Comparison of ENCODE assay signal across 1 cellular context in the genomic region with DNA sequence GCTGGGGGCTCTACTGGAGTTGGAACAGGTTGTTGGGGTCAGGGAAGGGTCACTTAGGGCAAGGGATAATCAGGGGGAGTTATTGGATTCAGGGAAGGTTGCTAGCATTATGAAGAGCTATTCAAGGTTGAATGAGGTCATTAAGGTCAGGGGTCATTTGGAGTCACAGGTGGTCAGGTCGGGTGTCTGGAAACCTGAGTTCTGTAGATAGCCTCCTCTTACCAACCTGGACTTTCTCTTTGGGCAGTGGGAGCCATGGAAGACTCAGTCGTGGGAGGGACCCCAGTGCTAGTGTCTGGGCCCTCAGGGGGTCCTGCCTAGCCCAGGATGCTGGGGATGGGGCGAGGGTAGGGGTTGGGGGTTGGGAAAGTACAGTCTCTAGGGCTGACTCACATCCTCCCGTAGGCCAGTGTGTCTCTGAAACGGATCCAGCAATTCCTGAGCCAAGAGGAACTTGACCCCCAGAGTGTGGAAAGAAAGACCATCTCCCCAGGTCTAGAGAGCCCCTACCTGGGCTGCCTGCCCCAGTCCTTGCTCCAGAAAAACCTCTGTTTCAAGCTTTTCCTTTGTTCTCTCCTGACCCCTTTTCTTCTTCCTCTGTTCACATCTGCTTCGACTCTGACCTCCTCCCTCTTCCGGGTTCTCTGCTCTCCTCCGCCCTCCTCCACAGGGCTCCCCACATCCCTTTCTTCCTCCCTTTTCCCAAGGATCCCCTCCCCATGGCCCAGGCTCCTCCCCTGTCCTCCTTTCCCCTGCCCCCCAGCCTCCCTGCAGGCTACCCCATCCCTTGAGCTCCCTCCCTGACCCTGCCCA.
TF ChIP-seq lines count a peak whose summit lies in the region.

No MANE protein-coding gene starts in this region.

TF ChIP-seq in SK-N-SH treated with all-trans-retinoic acid at 6 μM for 48 hours, 23 proteins besides CTCF, POLR2A, EP300 and RAD21:
- TF ChIP-seq, protein P1, sequence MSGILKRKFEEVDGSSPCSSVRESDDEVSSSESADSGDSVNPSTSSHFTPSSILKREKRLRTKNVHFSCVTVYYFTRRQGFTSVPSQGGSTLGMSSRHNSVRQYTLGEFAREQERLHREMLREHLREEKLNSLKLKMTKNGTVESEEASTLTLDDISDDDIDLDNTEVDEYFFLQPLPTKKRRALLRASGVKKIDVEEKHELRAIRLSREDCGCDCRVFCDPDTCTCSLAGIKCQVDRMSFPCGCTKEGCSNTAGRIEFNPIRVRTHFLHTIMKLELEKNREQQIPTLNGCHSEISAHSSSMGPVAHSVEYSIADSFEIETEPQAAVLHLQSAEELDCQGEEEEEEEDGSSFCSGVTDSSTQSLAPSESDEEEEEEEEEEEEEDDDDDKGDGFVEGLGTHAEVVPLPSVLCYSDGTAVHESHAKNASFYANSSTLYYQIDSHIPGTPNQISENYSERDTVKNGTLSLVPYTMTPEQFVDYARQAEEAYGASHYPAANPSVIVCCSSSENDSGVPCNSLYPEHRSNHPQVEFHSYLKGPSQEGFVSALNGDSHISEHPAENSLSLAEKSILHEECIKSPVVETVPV (CRISPR knock-in tag; IDR thresholded peaks at IDR 0.05) = no peak
- TF ChIP-seq ARNTL (CRISPR knock-in tag; IDR thresholded peaks at IDR 0.05; ENCODE audit: borderline replicate concordance, low read depth) = no peak
- TF ChIP-seq ESRRG (CRISPR knock-in tag; IDR thresholded peaks at IDR 0.05) = no peak
- TF ChIP-seq ZNF8 (CRISPR knock-in tag; IDR thresholded peaks at IDR 0.05) = no peak
- no peak for TF ChIP-seq PPARA (CRISPR knock-in tag; IDR thresholded peaks at IDR 0.05; ENCODE audit: borderline replicate concordance)
- TF ChIP-seq ISL1 (CRISPR knock-in tag; IDR thresholded peaks at IDR 0.05) = no peak
- TF ChIP-seq ZFP30 (CRISPR knock-in tag; IDR thresholded peaks at IDR 0.05) = no peak
- TF ChIP-seq BACH2 (CRISPR knock-in tag; IDR thresholded peaks at IDR 0.05; ENCODE audit: borderline replicate concordance) = no peak
- no peak for TF ChIP-seq TCF4 (CRISPR knock-in tag; IDR thresholded peaks at IDR 0.05; ENCODE audit: borderline replicate concordance)
- TF ChIP-seq ZFP3 (CRISPR knock-in tag; IDR thresholded peaks at IDR 0.05) = no peak
- TF ChIP-seq OSR1 (CRISPR knock-in tag; IDR thresholded peaks at IDR 0.05) = no peak
- TF ChIP-seq TOX (CRISPR knock-in tag; IDR thresholded peaks at IDR 0.05; ENCODE audit: borderline replicate concordance) = no peak
- no peak for TF ChIP-seq CSDC2 (CRISPR knock-in tag; IDR thresholded peaks at IDR 0.05)
- TF ChIP-seq ZC3H10 (CRISPR knock-in tag; IDR thresholded peaks at IDR 0.05) = no peak
- TF ChIP-seq PATZ1 (CRISPR knock-in tag; IDR thresholded peaks at IDR 0.05; ENCODE audit: borderline replicate concordance) = no peak
- TF ChIP-seq SNAI2 (CRISPR knock-in tag; IDR thresholded peaks at IDR 0.05) = no peak
- TF ChIP-seq POU6F1 (CRISPR knock-in tag; IDR thresholded peaks at IDR 0.05; ENCODE audit: borderline replicate concordance, low read depth) = no peak
TF ChIP-seq in SK-N-SH treated with all-trans-retinoic acid at 6 μM for 48 hours: peak in this region for 0.
